In genomic region chr19:32403291-32403995, GRCh38 we compare ENCODE assay signal across 12 cellular contexts. TPM values are rescaled to one million over a fixed set of nuclear protein-coding genes. Genes with fewer than 3 reads are reported as not detected.
DNase-seq lines count a peak whose midpoint lies in the region; ATAC-seq and TF ChIP-seq lines count a peak whose summit lies in the region.
"Had no signal": no experiment of that assay in that cellular context is flagged by ENCODE, and none has a peak within 500 bp of the region (broad histone marks: within the 10 kb centered on the region; RNA-seq: fewer than 3 reads in every experiment).

No MANE protein-coding gene starts in this region.

- H3K4me1 ChIP-seq in CD4-positive, alpha-beta memory T cell (ENCODE audit: insufficient read depth, low read length): peaks cover 16% of the 10 kb centered on the region
- H3K4me1 ChIP-seq in HUES48 (ENCODE audit: control insufficient read depth, insufficient read depth, low read length) (peaks cover 22% of the 10 kb centered on the region), mesendoderm (ENCODE audit: control insufficient read depth, low read depth, low read length) (peaks cover 4% of the 10 kb centered on the region), psoas muscle (peaks cover 18% of the 10 kb centered on the region)

- no peak overlapping the region for H2BK5ac ChIP-seq in mesendoderm (ENCODE audit: low read length)

- no peak overlapping the region for H2BK120ac ChIP-seq in mesendoderm (ENCODE audit: low read depth, low read length)

- no peak for DNase-seq in CD4-positive, alpha-beta memory T cell
- DNase-seq in activated B cell treated with CpG ODN at 0.5 μM for 24 hours (no peak), mesendoderm (peak; percentile 74), SW480 (ENCODE audit: low spot score) (no peak), CD1c-positive myeloid dendritic cell (ENCODE audit: extremely low spot score) (no peak), NCI-H2196 treated with DMSO at 0.1 percent for 48 hours (lab: John Stamatoyannopoulos, UW; ENCODE audit: unreplicated experiment) (no peak), psoas muscle (no peak)
- DNase-seq: activated gamma-delta T cell treated with Interleukin-2 at 50 U/mL for 16 hours, lower lobe of right lung, NCI-H1105 treated with DMSO at 0.1 percent for 48 hours, tibial artery had no signal

- no peak for ATAC-seq in activated B cell treated with CpG ODN at 0.5 μM for 24 hours (ENCODE audit: low read depth)
- ATAC-seq in psoas muscle: no peak
- ATAC-seq: lower lobe of right lung had no signal

- H3K4me3 ChIP-seq in CD4-positive, alpha-beta memory T cell (ENCODE audit: low read length in 2 of 2): no peak overlapping the region
- H3K4me3 ChIP-seq in HUES48 (ENCODE audit: low read depth, low read length): no peak overlapping the region
- no peak overlapping the region for H3K4me3 ChIP-seq in mesendoderm (ENCODE audit: low read length)
- H3K4me3 ChIP-seq in psoas muscle: no peak overlapping the region
- H3K4me3 ChIP-seq: tibial artery had no signal

- no peak overlapping the region for H4K8ac ChIP-seq in mesendoderm (ENCODE audit: low read depth, low read length)

- H3K79me2 ChIP-seq in mesendoderm (ENCODE audit: control insufficient read depth, insufficient read depth, low read length): peaks cover 12% of the 10 kb centered on the region

- H3K27ac Mint-ChIP-seq in CD4-positive, alpha-beta memory T cell: peak overlapping the region in 4 of 7 donors; percentile 16 to 75 (median 44)
- H3K27ac Mint-ChIP-seq in activated B cell treated with CpG ODN at 0.5 μM for 24 hours: no peak overlapping the region

- H2AK5ac ChIP-seq in mesendoderm (ENCODE audit: low read length): no peak overlapping the region

- peak overlapping the region in 6 of 8 donors; percentile 45 to 88 (median 85) for H3K4me3 Mint-ChIP-seq in CD4-positive, alpha-beta memory T cell
- H3K4me3 Mint-ChIP-seq in activated B cell treated with CpG ODN at 0.5 μM for 24 hours: peak overlapping the region; percentile 91

- H3K9ac ChIP-seq in HUES48 (ENCODE audit: low read depth, low read length) (no peak overlapping the region), mesendoderm (ENCODE audit: low read length) (no peak overlapping the region)

- H3K27me3 ChIP-seq in CD4-positive, alpha-beta memory T cell (ENCODE audit: insufficient read depth, low read length): no peaks in the 10 kb centered on the region
- no peaks in the 10 kb centered on the region for H3K27me3 ChIP-seq in HUES48 (ENCODE audit: control insufficient read depth, insufficient read depth, low read length)
- no peaks in the 10 kb centered on the region for H3K27me3 ChIP-seq in mesendoderm (ENCODE audit: insufficient read depth, low read length, poor library complexity)
- H3K27me3 ChIP-seq in psoas muscle (ENCODE audit: insufficient read depth in 3 of 3, low read length in 2 of 3): no peaks in the 10 kb centered on the region
- H3K27me3 ChIP-seq: tibial artery had no signal

- no peak overlapping the region for H3K23ac ChIP-seq in mesendoderm (ENCODE audit: low read length)

- no CpG with 5 or more reads among the region's 5 CpGs for WGBS in mesendoderm (ENCODE audit: extremely low coverage, insufficient coverage, low lambda C conversion rate)
- WGBS in psoas muscle, 3 donors: 87 to 92% (median 87%) methylated on average over 5 of the region's 5 CpGs

- H3K4ac ChIP-seq in mesendoderm (ENCODE audit: low read depth, low read length): no peak overlapping the region

- intact Hi-C loops in CD4-positive, alpha-beta memory T cell (cut with micrococcal nuclease): no loop called here
- intact Hi-C loops in activated B cell treated with CpG ODN at 0.5 μM for 24 hours (cut with micrococcal nuclease) (no loop called here), psoas muscle (cut with DNase I) (loop anchor here in 1 of 2 donors (10.0 kb wide), 1 partner anchor 271 kb away; the partner anchor contains the start of genes ANKRD27 and RGS9BP)

- H3K9me3 Mint-ChIP-seq in CD4-positive, alpha-beta memory T cell: no peaks in the 10 kb centered on the region
- H3K9me3 Mint-ChIP-seq in activated B cell treated with CpG ODN at 0.5 μM for 24 hours: no peaks in the 10 kb centered on the region

- H3K36me3 Mint-ChIP-seq in CD4-positive, alpha-beta memory T cell: peaks cover 7 to 8% of the 10 kb centered on the region in 2 donors
- H3K36me3 Mint-ChIP-seq in activated B cell treated with CpG ODN at 0.5 μM for 24 hours (ENCODE audit: low read depth): peaks cover 5% of the 10 kb centered on the region

- H3K4me2 ChIP-seq in mesendoderm (ENCODE audit: low read length): no peak overlapping the region

- peaks cover 5% of the 10 kb centered on the region for H3K79me1 ChIP-seq in mesendoderm (ENCODE audit: low read length)

- no peaks in the 10 kb centered on the region for H3K9me3 ChIP-seq in CD4-positive, alpha-beta memory T cell (ENCODE audit: control insufficient read depth in 1 of 2, low read length in 2 of 2)
- H3K9me3 ChIP-seq in HUES48 (ENCODE audit: control insufficient read depth, insufficient read depth, low read length) (no peaks in the 10 kb centered on the region), psoas muscle (no peaks in the 10 kb centered on the region)
- H3K9me3 ChIP-seq: lower lobe of right lung, tibial artery had no signal

- POLR2A ChIA-PET in CD4-positive, alpha-beta memory T cell (lab: Charles Lee; ENCODE audit: partially characterized antibody): interaction anchor here (2.9 kb wide), 1 partner anchor 58 kb away, joined by 36 read pairs; the partner anchor contains the start of gene ZNF507
- POLR2A ChIA-PET in activated B cell treated with CpG ODN at 0.5 μM for 24 hours (lab: Charles Lee): interaction anchor here (0.6 to 0.8 kb wide), 3 partner anchors 179 to 477 kb away, joined by 3 to 5 read pairs (median 4); partner anchors contain the start of gene NUDT19

- H4K5ac ChIP-seq in mesendoderm (ENCODE audit: low read length): no peak overlapping the region

- no peak overlapping the region for H2BK15ac ChIP-seq in mesendoderm (replicated peaks; ENCODE audit: low read depth)

- H3K56ac ChIP-seq in mesendoderm (ENCODE audit: low read length): no peak overlapping the region

- no peaks in the 10 kb centered on the region for H3K27me3 Mint-ChIP-seq in CD4-positive, alpha-beta memory T cell
- no peaks in the 10 kb centered on the region for H3K27me3 Mint-ChIP-seq in activated B cell treated with CpG ODN at 0.5 μM for 24 hours

- H3K27ac ChIP-seq in CD4-positive, alpha-beta memory T cell (ENCODE audit: low read depth, low read length): no peak overlapping the region
- H3K27ac ChIP-seq in HUES48 (ENCODE audit: low read depth, low read length) (peak overlapping the region; percentile 99), mesendoderm (ENCODE audit: low read depth, low read length) (peak overlapping the region; percentile 12), psoas muscle (no peak overlapping the region)
- H3K27ac ChIP-seq: tibial artery had no signal

- TF ChIP-seq CTCF in activated B cell treated with CpG ODN at 0.5 μM for 24 hours (IDR thresholded peaks at IDR 0.05) (no peak), psoas muscle (IDR thresholded peaks at IDR 0.05) (no peak)

- no peak overlapping the region for H3K18ac ChIP-seq in mesendoderm (ENCODE audit: low read length)

- no peaks in the 10 kb centered on the region for H3K36me3 ChIP-seq in CD4-positive, alpha-beta memory T cell (ENCODE audit: insufficient read depth, low read length)
- H3K36me3 ChIP-seq in HUES48 (ENCODE audit: control insufficient read depth, insufficient read depth, low read length): peaks cover 5% of the 10 kb centered on the region
- H3K36me3 ChIP-seq in mesendoderm (ENCODE audit: control insufficient read depth, insufficient read depth, low read length): no peaks in the 10 kb centered on the region
- peaks cover 0 to 3% of the 10 kb centered on the region in 2 donors for H3K36me3 ChIP-seq in psoas muscle (ENCODE audit: insufficient read depth in 1 of 2, low read depth in 1 of 2)
- H3K36me3 ChIP-seq: lower lobe of right lung, tibial artery had no signal

- CTCF ChIA-PET in CD4-positive, alpha-beta memory T cell (lab: Charles Lee; ENCODE audit: partially characterized antibody): no interaction called here
- CTCF ChIA-PET in activated B cell treated with CpG ODN at 0.5 μM for 24 hours (lab: Charles Lee): no interaction called here

- H3K4me1 Mint-ChIP-seq in CD4-positive, alpha-beta memory T cell: peaks cover 5 to 19% (median 12%) of the 10 kb centered on the region in 4 donors
- H3K4me1 Mint-ChIP-seq in activated B cell treated with CpG ODN at 0.5 μM for 24 hours: peaks cover 16% of the 10 kb centered on the region

RNA-seq across cellular contexts. Expression of gene DPY19L3, which starts 2.1 kb away (rescaled TPM):
- 10 to 100 TPM; 16.9 to 17.9 TPM for total RNA-seq in CD4-positive, alpha-beta memory T cell
- polyA plus RNA-seq in CD4-positive, alpha-beta memory T cell: 1 to 10 TPM in 1 of 2 donors, under 1 TPM in 1; 0.64 to 2.8 TPM
- 22.1 and 29.8 TPM in 2 replicates for total RNA-seq in activated B cell treated with CpG ODN at 0.5 μM for 24 hours
- 17.9 TPM for polyA plus RNA-seq in mesendoderm (2013, experiment 1 of 2)
- 21.7 TPM for polyA plus RNA-seq in mesendoderm (2013, experiment 2 of 2)
- 1 to 10 TPM; 3.1 to 4.8 (median 3.8) TPM for total RNA-seq in psoas muscle
- polyA plus RNA-seq in psoas muscle: 1 to 10 TPM; 1.6 to 4.4 (median 2.7) TPM

RNA-seq across cellular contexts. Expression of gene ZNF507, which starts 58.0 kb away (rescaled TPM):
- total RNA-seq in CD4-positive, alpha-beta memory T cell: 10 to 100 TPM; 39.2 to 40.8 TPM
- 1 to 10 TPM; 5.0 to 7.8 TPM for polyA plus RNA-seq in CD4-positive, alpha-beta memory T cell
- 35.3 and 38.6 TPM in 2 replicates for total RNA-seq in activated B cell treated with CpG ODN at 0.5 μM for 24 hours
- polyA plus RNA-seq in mesendoderm (2013, experiment 1 of 2): 17.5 TPM
- 17.4 TPM for polyA plus RNA-seq in mesendoderm (2013, experiment 2 of 2)
- 10 to 100 TPM; 23.2 to 25.0 (median 23.8) TPM for total RNA-seq in psoas muscle
- 10 to 100 TPM in 1 of 3 donors, 1 to 10 TPM in 2; 4.7 to 13.6 (median 5.3) TPM for polyA plus RNA-seq in psoas muscle

Comparison
In these comparisons a context has a peak if more than half of its experiments do, and no peak if none do; other contexts are left out.
1. H3K27ac ChIP-seq: peak in HUES48 (single experiment) and mesendoderm (single experiment); none in CD4-positive, alpha-beta memory T cell (single experiment) and psoas muscle (single experiment).